Comparison of ENCODE assay signal across 8 cellular contexts in genomic region chr16:16021646-16021987, GRCh38.
DNase-seq lines count a peak whose midpoint lies in the region; ATAC-seq and TF ChIP-seq lines count a peak whose summit lies in the region.

No MANE protein-coding gene starts in this region.

- WGBS in mammary epithelial cell (ENCODE audit: low coverage, missing lambda C conversion rate), result 44% methylated on average over 8 of the region's 9 CpGs

- TF ChIP-seq CTCF in cardiac muscle cell (IDR thresholded peaks at IDR 0.05; ENCODE audit: low read depth, low read length) (no peak), mammary epithelial cell (conservative IDR thresholded peaks at IDR 0.05 in 1 of 2, IDR thresholded peaks at IDR 0.05 in 1 of 2; ENCODE audit: extremely low read depth in 1 of 2, insufficient read depth in 1 of 2, low read depth in 1 of 2, low read length in 2 of 2) (no peak), type B pancreatic cell (conservative IDR thresholded peaks at IDR 0.05) (no peak)

- H4K20me1 ChIP-seq in mammary epithelial cell (ENCODE audit: insufficient read depth, low read length), result no peaks in the 10 kb centered on the region

- H3K27ac ChIP-seq in cardiac muscle cell (peak overlapping the region; percentile 51), mammary epithelial cell (ENCODE audit: insufficient read depth, low read depth, low read length) (peak overlapping the region; percentile 35)

- H3K4me1 Mint-ChIP-seq in naive B cell (peaks cover 38 to 58% (median 51%) of the 10 kb centered on the region in 3 donors), type B pancreatic cell (ENCODE audit: unreplicated experiment) (peaks cover 40% of the 10 kb centered on the region)

- H3K4me1 ChIP-seq in cardiac muscle cell (ENCODE audit: low read depth) (no peaks in the 10 kb centered on the region), mammary epithelial cell (ENCODE audit: insufficient read depth, low read length) (peaks cover 29% of the 10 kb centered on the region)

- H3K36me3 Mint-ChIP-seq in naive B cell (peaks cover 16 to 27% of the 10 kb centered on the region in 2 donors), type B pancreatic cell (peaks cover 13% of the 10 kb centered on the region)

- H3K9me3 Mint-ChIP-seq in naive B cell, result no peaks in the 10 kb centered on the region
- H3K9me3 Mint-ChIP-seq in type B pancreatic cell, result no peaks in the 10 kb centered on the region

- no TSS peak for BruUV-seq in mammary epithelial cell (replicated peaks; lab: Mats Ljungman, UMichigan)

- H3K27ac Mint-ChIP-seq in naive B cell (peak overlapping the region in 4 of 6 donors; percentile 15 to 69 (median 38)), type B pancreatic cell (peak overlapping the region; percentile 80)

- ATAC-seq in naive B cell (ENCODE audit: low read depth in 2 of 2), result no peak

- no peak overlapping the region for H3K4me3 ChIP-seq in cardiac muscle cell
- no peak overlapping the region for H3K4me3 ChIP-seq in mammary epithelial cell (replicated peaks in 1 of 3; ENCODE audit: insufficient read depth in 1 of 3, low read depth in 2 of 3, low read length in 3 of 3)

- dilution Hi-C loops in mammary epithelial cell (cut with HindIII; ENCODE audit: low sequenced_read_pairs), result no loop called here

- no peaks in the 10 kb centered on the region for H3K27me3 Mint-ChIP-seq in naive B cell
- no peaks in the 10 kb centered on the region for H3K27me3 Mint-ChIP-seq in type B pancreatic cell

- DNase-seq in cardiac muscle cell (ENCODE audit: low read depth in 1 of 2, low spot score in 1 of 2) (no peak), cardiac septum (ENCODE audit: low spot score) (no peak), mammary epithelial cell (no peak), naive B cell (no peak), type B pancreatic cell (ENCODE audit: extremely low spot score, unreplicated experiment) (no peak), DMS53 treated with DMSO at 0.1 percent for 48 hours (lab: John Stamatoyannopoulos, UW; ENCODE audit: unreplicated experiment) (no peak), DMS153 treated with DMSO at 0.1 percent for 48 hours (lab: John Stamatoyannopoulos, UW; ENCODE audit: unreplicated experiment) (no peak), CD1c-positive myeloid dendritic cell (ENCODE audit: extremely low spot score) (no peak)

- peaks cover 24% of the 10 kb centered on the region for H3K79me2 ChIP-seq in mammary epithelial cell (ENCODE audit: insufficient read depth, low read length)

- in situ Hi-C loops in mammary epithelial cell (cut with MboI; ENCODE audit: low sequenced_read_pairs in 2 of 2), result loop anchor here in 1 of 2 donors (5.0 kb wide), 1 partner anchor 144 kb away; no protein-coding TSS in a partner anchor

- H3K4me2 ChIP-seq in mammary epithelial cell (ENCODE audit: insufficient read depth, low read depth, low read length), result no peak overlapping the region

- H3K27me3 ChIP-seq in cardiac muscle cell, result no peaks in the 10 kb centered on the region
- no peaks in the 10 kb centered on the region for H3K27me3 ChIP-seq in mammary epithelial cell (ENCODE audit: insufficient read depth, low read length)

- H3K4me3 Mint-ChIP-seq in naive B cell (peak overlapping the region in 1 of 8 donors; percentile 35), type B pancreatic cell (no peak overlapping the region)

- no peak overlapping the region for H2AFZ ChIP-seq in mammary epithelial cell (ENCODE audit: low read depth, low read length)

- CTCF ChIA-PET in mammary epithelial cell (lab: Charles Lee; ENCODE audit: low non-redundant PET), result no interaction called here

- H3K9ac ChIP-seq in mammary epithelial cell (ENCODE audit: insufficient read depth, low read length), result no peak overlapping the region

- H3K36me3 ChIP-seq in cardiac muscle cell, result peaks cover 5% of the 10 kb centered on the region
- H3K36me3 ChIP-seq in mammary epithelial cell (ENCODE audit: insufficient read depth, low read length), result peaks cover 3% of the 10 kb centered on the region

- intact Hi-C loops in cardiac septum (cut with DNase I) (no loop called here), mammary epithelial cell (cut with micrococcal nuclease) (loop anchor here (5.0 kb wide), 2 partner anchors 69 to 144 kb away; no protein-coding TSS in a partner anchor)

- H3K9me3 ChIP-seq in cardiac muscle cell (ENCODE audit: low read depth) (no peaks in the 10 kb centered on the region), mammary epithelial cell (replicated peaks; ENCODE audit: insufficient read depth, low read length) (no peaks in the 10 kb centered on the region)
